1 cellular context compared by ENCODE assay signal in genomic region chr13:48258002-48258401, GRCh38.
TF ChIP-seq lines count a peak whose summit lies in the region.

No MANE protein-coding gene starts in this region.

TF ChIP-seq in HepG2, 621 proteins besides CTCF, POLR2A, EP300 and RAD21 (continued from another document and continues in another):
- TF ChIP-seq ZNF317 (CRISPR knock-in tag; IDR thresholded peaks at IDR 0.05) (peak; percentile 26; the same call in 1 of the 2 replicates), ZNF646 (CRISPR knock-in tag; IDR thresholded peaks at IDR 0.05) (no peak), MIXL1 (CRISPR knock-in tag; IDR thresholded peaks at IDR 0.05) (0 out of 2 replicates have a peak, but pooled peaks have one; percentile 19), HOMEZ (CRISPR knock-in tag; IDR thresholded peaks at IDR 0.05; ENCODE audit: low read depth) (0 out of 2 replicates have a peak, but pooled peaks have one; percentile 60), CENPT (CRISPR knock-in tag; IDR thresholded peaks at IDR 0.05; ENCODE audit: low read depth) (no peak), CREM (IDR thresholded peaks at IDR 0.05) (peak; percentile 33; the same call in 1 of the 2 replicates), CREM (CRISPR knock-in tag; IDR thresholded peaks at IDR 0.05) (no peak), KLF15 (CRISPR knock-in tag; IDR thresholded peaks at IDR 0.05; ENCODE audit: borderline replicate concordance) (no peak), RXRB (CRISPR knock-in tag; IDR thresholded peaks at IDR 0.05; ENCODE audit: borderline replicate concordance) (0 out of 2 replicates have a peak, but pooled peaks have one; percentile 14), FOXP1 (IDR thresholded peaks at IDR 0.05) (no peak), FOXP1 (CRISPR knock-in tag; IDR thresholded peaks at IDR 0.05) (peak; percentile 50; the same call in 1 of the 2 replicates), MED1 (CRISPR knock-in tag; IDR thresholded peaks at IDR 0.05) (peak; percentile 30; the same call in 1 of the 2 replicates), HMG20A (CRISPR knock-in tag; IDR thresholded peaks at IDR 0.05; ENCODE audit: borderline replicate concordance) (peak; percentile 64; the same call in 1 of the 2 replicates), PAXIP1 (CRISPR knock-in tag; conservative IDR thresholded peaks at IDR 0.05) (peak; percentile 41; the same call in 1 of the 2 replicates), IRF1 (CRISPR knock-in tag; IDR thresholded peaks at IDR 0.05; ENCODE audit: low read depth) (no peak), ZNF839 (CRISPR knock-in tag; IDR thresholded peaks at IDR 0.05; ENCODE audit: borderline replicate concordance) (no peak), E2F2 (CRISPR knock-in tag; IDR thresholded peaks at IDR 0.05; ENCODE audit: borderline replicate concordance) (no peak), NFYC (CRISPR knock-in tag; IDR thresholded peaks at IDR 0.05) (no peak), CEBPG (CRISPR knock-in tag; IDR thresholded peaks at IDR 0.05) (peak; percentile 52; the same call in 1 of the 2 replicates), HDAC2 (CRISPR knock-in tag; IDR thresholded peaks at IDR 0.05) (0 out of 2 replicates have a peak, but pooled peaks have one; percentile 33), ZNF883 (CRISPR knock-in tag; IDR thresholded peaks at IDR 0.05; ENCODE audit: not compliant biosample characterization) (no peak), TFE3 (CRISPR knock-in tag; IDR thresholded peaks at IDR 0.05) (peak; percentile 19; the same call in 1 of the 2 replicates), CREB1 (IDR thresholded peaks at IDR 0.05) (no peak), CREB1 (CRISPR knock-in tag; IDR thresholded peaks at IDR 0.05) (peak; percentile 43; the same call in 1 of the 2 replicates), TP53 (CRISPR knock-in tag; conservative IDR thresholded peaks at IDR 0.05) (no peak), ZBTB26 (CRISPR knock-in tag; IDR thresholded peaks at IDR 0.05; ENCODE audit: borderline replicate concordance) (no peak), CEBPB (IDR thresholded peaks at IDR 0.05; ENCODE audit: borderline replicate concordance, low read depth, low read length) (no peak), ZNF503 (CRISPR knock-in tag; IDR thresholded peaks at IDR 0.05) (0 out of 2 replicates have a peak, but pooled peaks have one; percentile 54), ZNF720 (CRISPR knock-in tag; IDR thresholded peaks at IDR 0.05) (no peak), KDM6A (CRISPR knock-in tag; IDR thresholded peaks at IDR 0.05; ENCODE audit: low read depth) (peak; percentile 17; the same call in 1 of the 2 replicates), ISL2 (CRISPR knock-in tag; IDR thresholded peaks at IDR 0.05) (peak; percentile 58; the same call in 1 of the 2 replicates), TARDBP (CRISPR knock-in tag; IDR thresholded peaks at IDR 0.05) (no peak), ZGPAT (CRISPR knock-in tag; IDR thresholded peaks at IDR 0.05) (0 out of 2 replicates have a peak, but pooled peaks have one; percentile 22), BCL6 (CRISPR knock-in tag; IDR thresholded peaks at IDR 0.05) (peak; percentile 52; the same call in 1 of the 2 replicates), CERS6 (CRISPR knock-in tag; IDR thresholded peaks at IDR 0.05) (no peak), ZNF792 (CRISPR knock-in tag; IDR thresholded peaks at IDR 0.05) (no peak), SNAPC2 (CRISPR knock-in tag; IDR thresholded peaks at IDR 0.05) (no peak), ATF1 (CRISPR knock-in tag; IDR thresholded peaks at IDR 0.05) (no peak), ZNF160 (CRISPR knock-in tag; IDR thresholded peaks at IDR 0.05) (no peak)
